In the genomic region with DNA sequence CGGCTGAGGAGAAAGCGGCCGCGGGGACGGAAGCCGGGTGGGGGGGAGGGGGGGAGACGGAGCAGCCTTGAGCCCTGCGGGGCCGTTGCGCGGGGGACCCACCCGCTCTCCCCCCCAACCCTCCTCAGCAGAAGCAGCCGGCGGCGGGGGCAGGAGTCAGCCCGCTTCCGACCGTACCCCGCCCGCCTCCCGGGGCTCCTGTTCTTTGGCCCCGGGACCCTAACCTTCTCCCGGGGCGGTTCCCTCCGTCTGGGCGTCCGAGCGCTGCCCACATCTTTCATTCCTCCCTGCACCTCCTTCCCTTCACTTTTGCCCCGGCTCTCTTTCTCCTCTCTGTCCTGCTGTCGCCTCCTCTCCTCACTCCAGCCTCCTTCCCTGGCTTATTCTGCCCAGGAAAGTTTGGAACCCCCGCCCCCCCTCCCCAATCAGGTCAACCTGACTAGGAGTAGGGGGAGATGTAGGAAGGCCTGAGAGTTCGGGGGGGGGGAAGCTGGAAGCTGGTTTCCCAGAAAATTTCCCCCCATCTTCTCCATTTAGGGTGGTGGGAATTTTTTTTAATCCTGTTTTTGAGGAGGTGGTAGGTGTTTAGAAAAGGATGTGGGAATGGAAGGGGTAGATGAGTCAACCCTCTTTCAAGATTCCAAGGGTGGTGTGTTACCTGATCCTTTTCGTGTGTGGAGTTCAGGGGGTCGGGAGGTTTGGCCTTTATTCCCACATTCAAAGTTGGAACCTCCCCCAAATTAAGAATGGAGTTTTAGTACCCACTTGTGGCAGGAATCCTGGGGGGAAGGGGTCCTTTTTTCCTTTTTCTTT, we compare ENCODE assay signal across 8 cellular contexts. TPM values are rescaled to one million over a fixed set of nuclear protein-coding genes. Genes with fewer than 3 reads are reported as not detected.
A peak's percentile ranks its signal among the peaks of the same experiment; 100 is the strongest.
DNase-seq lines count a peak whose midpoint lies in the region; ATAC-seq and TF ChIP-seq lines count a peak whose summit lies in the region.

No MANE protein-coding gene starts in this region.

- DNase-seq in OCI-M1 (lab: John Stamatoyannopoulos, UW) (peak; percentile 67), NAMALWA (ENCODE audit: low spot score) (no peak), UCSD-AML1 (lab: John Stamatoyannopoulos, UW; ENCODE audit: unreplicated experiment) (no peak)

- H3K4me3 ChIP-seq in neuron (ENCODE audit: low read length): peak overlapping the region; percentile 80

- peak; percentile 16 for ATAC-seq in GM21717 (IDR thresholded peaks at IDR 0.05; ENCODE audit: unreplicated experiment)
- peak; percentile 1 for ATAC-seq in esophagus mucosa
- no peak for ATAC-seq in HG03159 (IDR thresholded peaks at IDR 0.05; ENCODE audit: unreplicated experiment)

- peaks cover 32% of the 10 kb centered on the region for H3K4me1 ChIP-seq in neuron (ENCODE audit: insufficient read depth, low read length)

- peaks cover 6% of the 10 kb centered on the region for H3K36me3 ChIP-seq in neuron (ENCODE audit: insufficient read depth, low read length)

- peak overlapping the region; percentile 77 for H3K27ac ChIP-seq in C4-2B

- TF ChIP-seq CTCF in C4-2B (conservative IDR thresholded peaks at IDR 0.05): no peak

- H3K9me3 ChIP-seq in neuron (ENCODE audit: low read length): no peaks in the 10 kb centered on the region

- no peak overlapping the region for H2AFZ ChIP-seq in neuron (ENCODE audit: low read depth, low read length)

- no peaks in the 10 kb centered on the region for H3K27me3 ChIP-seq in neuron (ENCODE audit: insufficient read depth, low read length)

RNA-seq across cellular contexts. Expression of a gene that starts 0.4 kb away (rescaled TPM):
- 6.7 TPM for total RNA-seq in esophagus mucosa
